Comparison of ENCODE assay signal across 22 cellular contexts in genomic region chr5:117433841-117434240, GRCh38.
DNase-seq lines count a peak whose midpoint lies in the region; ATAC-seq and TF ChIP-seq lines count a peak whose summit lies in the region.
"Had no signal": no experiment of that assay in that cellular context is flagged by ENCODE, and none has a peak within 500 bp of the region (broad histone marks: within the 10 kb centered on the region; RNA-seq: fewer than 3 reads in every experiment).

No MANE protein-coding gene starts in this region.

- no peaks in the 10 kb centered on the region; the same call in 1 of the 2 replicates for H3K4me1 Mint-ChIP-seq in HFFc6 (ENCODE audit: low read depth)
- H3K4me1 Mint-ChIP-seq in neural progenitor cell, result peaks cover 18% of the 10 kb centered on the region
- H3K4me1 Mint-ChIP-seq: B cell; CD14-positive monocyte; CD8-positive, alpha-beta memory T cell had no signal

- peak; percentile 57 for ATAC-seq in left colon
- ATAC-seq: A549 had no signal

- H3K36me3 ChIP-seq in neural progenitor cell, result no peaks in the 10 kb centered on the region

- no peak overlapping the region for H3K4me3 ChIP-seq in neural progenitor cell
- H3K4me3 ChIP-seq: A549 had no signal

- H3K27me3 ChIP-seq in neural progenitor cell, result no peaks in the 10 kb centered on the region

- H3K79me2 ChIP-seq in neural progenitor cell (ENCODE audit: low read depth), result no peaks in the 10 kb centered on the region

- intact Hi-C loops in left colon (cut with DNase I, micrococcal nuclease), result loop anchor here in 1 of 2 donors (10.0 kb wide), 1 partner anchor 929 kb away; no protein-coding TSS in a partner anchor

- no peak overlapping the region for H3K4me2 ChIP-seq in neural progenitor cell
- H3K4me2 ChIP-seq: A549 had no signal

- no peaks in the 10 kb centered on the region for H3K9me3 ChIP-seq in neural progenitor cell (ENCODE audit: low read depth)
- H3K9me3 ChIP-seq: A549 had no signal

- H3K9me3 Mint-ChIP-seq in HFFc6 (no peaks in the 10 kb centered on the region; the same call in 1 of the 2 replicates), neural progenitor cell (no peaks in the 10 kb centered on the region)

- H4K20me1 ChIP-seq in neural progenitor cell (ENCODE audit: low read depth), result no peaks in the 10 kb centered on the region

- peaks cover 11% of the 10 kb centered on the region for H3F3A ChIP-seq in neural progenitor cell (ENCODE audit: low read depth)

- H3K27me3 Mint-ChIP-seq in HFFc6 (ENCODE audit: insufficient read depth) (no peaks in the 10 kb centered on the region; the same call in 1 of the 2 replicates), neural progenitor cell (ENCODE audit: insufficient read depth, low read depth) (no peaks in the 10 kb centered on the region)
- H3K27me3 Mint-ChIP-seq: B cell; CD8-positive, alpha-beta memory T cell had no signal

- H3K4me1 ChIP-seq in neural progenitor cell, result peaks cover 9% of the 10 kb centered on the region
- H3K4me1 ChIP-seq: A549 had no signal

- peak overlapping the region; percentile 44; the same call in 1 of the 2 replicates for H3K27ac Mint-ChIP-seq in HFFc6
- H3K27ac Mint-ChIP-seq in neural progenitor cell, result no peak overlapping the region
- H3K27ac Mint-ChIP-seq: B cell; CD14-positive monocyte; CD8-positive, alpha-beta memory T cell had no signal

- peak overlapping the region; percentile 15 for H2AFZ ChIP-seq in neural progenitor cell (replicated peaks)

- H3K9ac ChIP-seq in neural progenitor cell, result no peak overlapping the region

- H3K4me3 Mint-ChIP-seq in HFFc6 (no peak overlapping the region), neural progenitor cell (no peak overlapping the region)
- H3K4me3 Mint-ChIP-seq: B cell; CD14-positive monocyte; CD8-positive, alpha-beta memory T cell had no signal

- TF ChIP-seq CTCF in HFFc6 (IDR thresholded peaks at IDR 0.05) (no peak), neural progenitor cell (IDR thresholded peaks at IDR 0.05) (no peak)

- DNase-seq in HFFc6, result no peak
- no peak for DNase-seq in left colon
- no peak for DNase-seq in neural progenitor cell (ENCODE audit: low spot score)
- no peak for DNase-seq in glomerular visceral epithelial cell (ENCODE audit: extremely low spot score)
- no peak for DNase-seq in T1000 (lab: John Stamatoyannopoulos, UW)
- DNase-seq in HT-29 (ENCODE audit: low spot score), result no peak
- no peak for DNase-seq in DMS79 treated with DMSO at 0.1 percent for 48 hours (lab: John Stamatoyannopoulos, UW)
- DNase-seq: CD8-positive, alpha-beta memory T cell; DND-41; GOT3; Karpas-422; NCI-H1092; NCI-H1417 treated with DMSO at 0.1 percent for 48 hours; NCI-H1694 treated with DMSO at 0.1 percent for 48 hours; NCI-H2081; NCI-H2227 treated with DMSO at 0.1 percent for 48 hours; NCI-H526 treated with DMSO at 0.1 percent for 48 hours; SHP77 treated with DMSO at 0.1 percent for 48 hours had no signal

- no peak overlapping the region for H3K27ac ChIP-seq in neural progenitor cell
- H3K27ac ChIP-seq: A549, HL-60 had no signal

- H3K36me3 Mint-ChIP-seq in HFFc6 (ENCODE audit: low read depth), result no peaks in the 10 kb centered on the region
- no peaks in the 10 kb centered on the region for H3K36me3 Mint-ChIP-seq in neural progenitor cell
- H3K36me3 Mint-ChIP-seq: CD14-positive monocyte; CD8-positive, alpha-beta memory T cell had no signal
